21 cellular contexts compared by ENCODE assay signal in the genomic region with DNA sequence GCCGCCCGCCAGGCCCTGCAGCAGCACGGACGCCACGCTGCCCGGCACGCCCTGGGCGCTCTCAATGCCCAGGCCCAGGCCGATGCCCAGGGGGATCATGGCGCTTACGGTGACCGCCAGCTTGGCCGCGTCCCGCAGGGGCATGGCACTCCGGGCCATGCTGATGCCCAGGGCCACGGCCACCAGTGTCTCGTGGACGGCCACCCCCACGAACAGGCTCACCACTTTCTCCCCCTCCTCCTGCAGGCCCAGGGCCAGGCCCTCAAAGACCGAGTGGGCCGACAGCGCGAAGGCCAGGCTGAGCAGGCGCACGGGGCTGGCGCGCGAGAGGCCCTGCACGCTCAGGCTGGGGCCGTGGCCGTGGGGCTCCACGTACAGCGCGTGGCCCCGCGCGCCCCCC. TPM values are rescaled to one million over a fixed set of nuclear protein-coding genes. Genes with fewer than 3 reads are reported as not detected.
"Had no signal": no experiment of that assay in that cellular context is flagged by ENCODE, and none has a peak within 500 bp of the region (broad histone marks: within the 10 kb centered on the region; RNA-seq: fewer than 3 reads in every experiment).

No MANE protein-coding gene starts in this region.

- DNase-seq: Karpas-422, KG1, MG63, NCI-H1092 treated with DMSO at 0.1 percent for 48 hours, NCI-H1436, NCI-H187, NCI-H2029, NCI-H2081 treated with DMSO at 0.1 percent for 48 hours, NCI-H2171, NCI-H226, NCI-H446, NCI-H510A, NCI-H524 treated with DMSO at 0.1 percent for 48 hours, NCI-H69, NCI-H774, RPMI8226, SHP77 treated with DMSO at 0.1 percent for 48 hours, SJCRH30, T-helper 1 cell had no signal

- ATAC-seq: SK-N-SH treated with all-trans-retinoic acid at 6 μM for 48 hours had no signal

- H3K4me1 ChIP-seq: SJCRH30 had no signal

- H3K9me3 ChIP-seq: MG63, SJCRH30 had no signal

- H3K27ac ChIP-seq: SJCRH30 had no signal

- H3K27me3 ChIP-seq: MG63 had no signal

- H3K4me3 ChIP-seq: MG63, SJCRH30 had no signal

RNA-seq across cellular contexts. Expression of gene DIRAS1, which starts 11.7 kb away (rescaled TPM):
- total RNA-seq: HT-29, SJCRH30 had no signal

RNA-seq across cellular contexts. Expression of gene GNG7, which starts 30.4 kb away (rescaled TPM):
- total RNA-seq: SJCRH30 had no signal
